12 cellular contexts compared by ENCODE assay signal in the genomic region with DNA sequence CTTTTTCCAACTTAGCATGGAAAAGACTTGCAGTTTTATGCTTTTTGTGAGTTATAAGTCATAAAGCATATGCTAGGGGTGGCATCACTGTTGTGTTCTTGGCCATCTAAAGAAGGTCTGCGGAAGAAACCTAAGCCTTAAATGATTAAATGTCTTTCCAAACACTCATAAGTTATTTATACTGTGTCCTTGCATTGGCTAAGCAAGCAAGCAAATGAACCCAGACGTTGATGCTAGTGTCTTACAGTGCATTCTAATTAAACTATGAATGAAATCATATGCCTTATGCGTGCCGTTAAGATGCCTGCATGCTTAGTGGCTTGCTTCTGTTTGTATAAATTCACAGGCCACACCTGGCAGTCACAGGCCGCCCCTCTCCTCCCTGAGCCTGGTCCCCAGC. TPM values are rescaled to one million over a fixed set of nuclear protein-coding genes. Genes with fewer than 3 reads are reported as not detected.
"Had no signal": no experiment of that assay in that cellular context is flagged by ENCODE, and none has a peak within 500 bp of the region (broad histone marks: within the 10 kb centered on the region; RNA-seq: fewer than 3 reads in every experiment).

No MANE protein-coding gene starts in this region.

- H3K27me3 ChIP-seq: ascending aorta, right atrium auricular region, thyroid gland had no signal

- ATAC-seq: naive thymus-derived CD4-positive, alpha-beta T cell; stimulated activated effector memory CD8-positive, alpha-beta T cell treated with anti-CD3 and anti-CD28 coated beads, Interleukin-12 subunit alpha, Interleukin-12 subunit beta, amount 100 ng/mL, for 72 hours had no signal

- DNase-seq: activated CD4-positive, alpha-beta memory T cell treated with anti-CD3 and anti-CD28 coated beads, Interleukin-2, amount 10 ng/mL, durations not matched to agents 7 days and 5 days; activated naive CD8-positive, alpha-beta T cell treated with anti-CD3 and anti-CD28 coated beads, Interleukin-2, amount 10 ng/mL, durations not matched to agents 7 days and 5 days; activated T-cell treated with anti-CD3 and anti-CD28 coated beads, Interleukin-2, amount 50 U/mL, for 48 hours; glutamatergic neuron; left cardiac atrium; naive thymus-derived CD4-positive, alpha-beta T cell; T-helper 9 cell; thyroid gland had no signal

- H3K4me3 ChIP-seq: ascending aorta, right atrium auricular region, smooth muscle cell, thyroid gland had no signal

- H3K9me3 ChIP-seq: ascending aorta, right atrium auricular region, thyroid gland had no signal

- H3K4me2 ChIP-seq: smooth muscle cell had no signal

- H3K36me3 ChIP-seq: right atrium auricular region, thyroid gland had no signal

RNA-seq across cellular contexts. Expression of gene RIN2, which starts 49.8 kb away (rescaled TPM):
- total RNA-seq: activated CD4-positive, alpha-beta memory T cell treated with anti-CD3 and anti-CD28 coated beads, Interleukin-2, amount 10 ng/mL, durations not matched to agents 7 days and 5 days had no signal
- polyA plus RNA-seq: naive thymus-derived CD4-positive, alpha-beta T cell had no signal
